In the genomic region with DNA sequence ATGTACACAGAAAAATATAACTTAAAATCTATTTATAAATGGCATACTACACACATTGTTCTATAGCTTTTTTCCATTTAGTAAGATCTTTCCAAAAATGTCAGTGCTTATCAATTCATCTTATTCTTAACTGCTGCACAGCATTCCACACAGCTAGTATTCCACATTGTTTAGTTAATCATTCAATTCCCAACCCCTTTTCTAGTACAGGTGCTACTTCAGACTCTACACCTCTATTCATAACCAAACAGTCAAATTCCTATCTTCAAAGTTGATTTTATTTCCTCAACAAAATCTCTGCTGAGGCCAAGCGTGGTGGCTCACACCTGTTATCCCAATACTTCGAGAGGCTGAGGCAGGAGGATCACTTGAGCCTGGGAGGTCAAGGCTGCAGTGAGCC, we compare ENCODE assay signal across 16 cellular contexts. TPM values are rescaled to one million over a fixed set of nuclear protein-coding genes. Genes with fewer than 3 reads are reported as not detected.
DNase-seq lines count a peak whose midpoint lies in the region; ATAC-seq, FAIRE-seq and TF ChIP-seq lines count a peak whose summit lies in the region.
"Had no signal": no experiment of that assay in that cellular context is flagged by ENCODE, and none has a peak within 500 bp of the region (broad histone marks: within the 10 kb centered on the region; RNA-seq: fewer than 3 reads in every experiment).

No MANE protein-coding gene starts in this region.

- no peaks in the 10 kb centered on the region for H3K27me3 Mint-ChIP-seq in Caco-2 (ENCODE audit: insufficient read depth, unreplicated experiment)
- no peaks in the 10 kb centered on the region for H3K27me3 Mint-ChIP-seq in activated T-helper 2 cell treated with anti-CD3 and anti-CD28 coated beads, Interferon-gamma antibody, Interleukin-2, Interleukin-4, amounts not matched to agents 10 μg/mL and 5 μg/mL and 100 μg/mL, durations not matched to agents 14 hours and 24 hours and 36 hours (ENCODE audit: low read depth)
- H3K27me3 Mint-ChIP-seq in natural killer cell treated with Interleukin-12 subunit alpha and Interleukin-12 subunit beta and Interleukin-15 and Interleukin-18, amount 100 ng/mL, for 72 hours: no peaks in the 10 kb centered on the region

- no peak for FAIRE-seq in GM12891 (lab: Jason Lieb, UNC)

- no peak for DNase-seq in Caco-2
- DNase-seq in activated T-helper 2 cell treated with anti-CD3 and anti-CD28 coated beads, Interferon-gamma antibody, Interleukin-2, Interleukin-4, amounts not matched to agents 10 μg/mL and 5 μg/mL and 100 μg/mL, durations not matched to agents 14 hours and 24 hours and 36 hours (ENCODE audit: low spot score): no peak
- no peak for DNase-seq in natural killer cell treated with Interleukin-12 subunit alpha and Interleukin-12 subunit beta and Interleukin-15 and Interleukin-18, amount 100 ng/mL, for 72 hours (ENCODE audit: low spot score)
- no peak for DNase-seq in activated CD4-positive, CD25-positive, alpha-beta regulatory T cell (lab: John Stamatoyannopoulos, UW)
- DNase-seq in GM12891 (ENCODE audit: insufficient read length, low spot score): no peak
- DNase-seq in KG1 (lab: John Stamatoyannopoulos, UW): no peak
- DNase-seq: activated CD8-positive, alpha-beta memory T cell treated with anti-CD3 and anti-CD28 coated beads, Interleukin-2, amount 50 U/mL, for 4 hours; DND-41; IMR-90; NCI-H1092 treated with DMSO at 0.1 percent for 48 hours; sigmoid colon; stimulated activated CD4-positive, alpha-beta T cell treated with anti-CD3 and anti-CD28 coated beads, Interleukin-2, amount 100 ng/mL, for 48 hours; stimulated activated CD8-positive, alpha-beta memory T cell treated with anti-CD3 and anti-CD28 coated beads, Interleukin-4, amount 100 ng/mL, for 48 hours; upper lobe of right lung had no signal

- CTCF ChIA-PET in Caco-2 (lab: Charles Lee): interaction anchor here (0.9 kb wide), 1 partner anchor 421 kb away, joined by 4 read pairs; no protein-coding TSS in a partner anchor

- peaks cover 24% of the 10 kb centered on the region for H3K36me3 Mint-ChIP-seq in Caco-2 (ENCODE audit: insufficient read depth, unreplicated experiment)
- H3K36me3 Mint-ChIP-seq in activated T-helper 2 cell treated with anti-CD3 and anti-CD28 coated beads, Interferon-gamma antibody, Interleukin-2, Interleukin-4, amounts not matched to agents 10 μg/mL and 5 μg/mL and 100 μg/mL, durations not matched to agents 14 hours and 24 hours and 36 hours (ENCODE audit: low read depth): peaks cover 44% of the 10 kb centered on the region
- H3K36me3 Mint-ChIP-seq in natural killer cell treated with Interleukin-12 subunit alpha and Interleukin-12 subunit beta and Interleukin-15 and Interleukin-18, amount 100 ng/mL, for 72 hours: peaks cover 9% of the 10 kb centered on the region

- H3K9ac ChIP-seq in BLaER1: no peak overlapping the region

- no TSS peak for BruUV-seq in Caco-2 (replicated peaks; lab: Mats Ljungman, UMichigan)

- H4K20me1 ChIP-seq in BLaER1: peaks cover 44% of the 10 kb centered on the region

- peaks cover 36% of the 10 kb centered on the region for H3K4me1 ChIP-seq in BLaER1
- no peaks in the 10 kb centered on the region for H3K4me1 ChIP-seq in Caco-2

- POLR2A ChIA-PET in Caco-2 (lab: Charles Lee): interaction anchor here (1.0 kb wide), 1 partner anchor 646 kb away, joined by 3 read pairs; a partner anchor contains a TSS

- H3K36me3 ChIP-seq in BLaER1 (peaks cover 33% of the 10 kb centered on the region), Caco-2 (ENCODE audit: control insufficient read depth, insufficient read depth, low read length) (peaks cover 4% of the 10 kb centered on the region)

- no peaks in the 10 kb centered on the region for H3K9me3 Mint-ChIP-seq in Caco-2 (ENCODE audit: unreplicated experiment)
- no peaks in the 10 kb centered on the region for H3K9me3 Mint-ChIP-seq in activated T-helper 2 cell treated with anti-CD3 and anti-CD28 coated beads, Interferon-gamma antibody, Interleukin-2, Interleukin-4, amounts not matched to agents 10 μg/mL and 5 μg/mL and 100 μg/mL, durations not matched to agents 14 hours and 24 hours and 36 hours
- no peaks in the 10 kb centered on the region for H3K9me3 Mint-ChIP-seq in natural killer cell treated with Interleukin-12 subunit alpha and Interleukin-12 subunit beta and Interleukin-15 and Interleukin-18, amount 100 ng/mL, for 72 hours

- H3K4me3 Mint-ChIP-seq in Caco-2 (ENCODE audit: unreplicated experiment): no peak overlapping the region
- H3K4me3 Mint-ChIP-seq in activated T-helper 2 cell treated with anti-CD3 and anti-CD28 coated beads, Interferon-gamma antibody, Interleukin-2, Interleukin-4, amounts not matched to agents 10 μg/mL and 5 μg/mL and 100 μg/mL, durations not matched to agents 14 hours and 24 hours and 36 hours (ENCODE audit: low read depth): peak overlapping the region; percentile 1
- H3K4me3 Mint-ChIP-seq in natural killer cell treated with Interleukin-12 subunit alpha and Interleukin-12 subunit beta and Interleukin-15 and Interleukin-18, amount 100 ng/mL, for 72 hours: peak overlapping the region; percentile 40

- H3K27ac Mint-ChIP-seq in Caco-2 (ENCODE audit: unreplicated experiment): peak overlapping the region; percentile 67
- H3K27ac Mint-ChIP-seq in activated T-helper 2 cell treated with anti-CD3 and anti-CD28 coated beads, Interferon-gamma antibody, Interleukin-2, Interleukin-4, amounts not matched to agents 10 μg/mL and 5 μg/mL and 100 μg/mL, durations not matched to agents 14 hours and 24 hours and 36 hours: no peak overlapping the region
- peak overlapping the region; percentile 47 to 73 for H3K27ac Mint-ChIP-seq in natural killer cell treated with Interleukin-12 subunit alpha and Interleukin-12 subunit beta and Interleukin-15 and Interleukin-18, amount 100 ng/mL, for 72 hours

- H3K4me3 ChIP-seq in BLaER1: no peak overlapping the region
- no peak overlapping the region for H3K4me3 ChIP-seq in Caco-2 (ENCODE audit: low read depth, low read length)
- H3K4me3 ChIP-seq: cardiac muscle cell, sigmoid colon, upper lobe of right lung had no signal

- intact Hi-C loops in Caco-2 (cut with micrococcal nuclease; ENCODE audit: unreplicated experiment): no loop called here
- intact Hi-C loops in activated T-helper 2 cell treated with anti-CD3 and anti-CD28 coated beads, Interferon-gamma antibody, Interleukin-2, Interleukin-4, amounts not matched to agents 10 μg/mL and 5 μg/mL and 100 μg/mL, durations not matched to agents 14 hours and 24 hours and 36 hours (cut with micrococcal nuclease): loop anchor here (10.0 kb wide), 1 partner anchor 426 kb away; no protein-coding TSS in a partner anchor

- no peak overlapping the region for H3K27ac ChIP-seq in BLaER1
- H3K27ac ChIP-seq: cardiac muscle cell had no signal

- no peaks in the 10 kb centered on the region for H3K27me3 ChIP-seq in BLaER1
- no peaks in the 10 kb centered on the region for H3K27me3 ChIP-seq in Caco-2 (replicated peaks; ENCODE audit: control insufficient read depth, insufficient read depth, low read length)
- H3K27me3 ChIP-seq: cardiac muscle cell, sigmoid colon, upper lobe of right lung had no signal

- H3K9me3 ChIP-seq in BLaER1 (no peaks in the 10 kb centered on the region), Caco-2 (no peaks in the 10 kb centered on the region)
- H3K9me3 ChIP-seq: sigmoid colon, upper lobe of right lung had no signal

- peaks cover 7% of the 10 kb centered on the region for H3K4me1 Mint-ChIP-seq in Caco-2 (ENCODE audit: low read depth, unreplicated experiment)
- peaks cover 35% of the 10 kb centered on the region for H3K4me1 Mint-ChIP-seq in activated T-helper 2 cell treated with anti-CD3 and anti-CD28 coated beads, Interferon-gamma antibody, Interleukin-2, Interleukin-4, amounts not matched to agents 10 μg/mL and 5 μg/mL and 100 μg/mL, durations not matched to agents 14 hours and 24 hours and 36 hours (ENCODE audit: low read depth)
- peaks cover 42 to 51% of the 10 kb centered on the region in 2 donors for H3K4me1 Mint-ChIP-seq in natural killer cell treated with Interleukin-12 subunit alpha and Interleukin-12 subunit beta and Interleukin-15 and Interleukin-18, amount 100 ng/mL, for 72 hours (ENCODE audit: low read depth in 2 of 2)

- TF ChIP-seq CTCF in Caco-2 (IDR thresholded peaks at IDR 0.05; ENCODE audit: insufficient read depth in 1 of 2, low read depth in 1 of 2, low read length in 1 of 2, severe bottlenecking in 1 of 2, unreplicated experiment in 1 of 2): no peak

- peak overlapping the region; percentile 65 for H3K4me2 ChIP-seq in BLaER1

- no peak for TF ChIP-seq POLR2A in GM12891 (IDR thresholded peaks at IDR 0.05; ENCODE audit: low read depth, low read length)

- ATAC-seq in natural killer cell treated with Interleukin-12 subunit alpha and Interleukin-12 subunit beta and Interleukin-15 and Interleukin-18, amount 100 ng/mL, for 72 hours: no peak

TF ChIP-seq in GM12891, 5 proteins besides CTCF, POLR2A, EP300 and RAD21:
- no peak for TF ChIP-seq PAX5 (IDR thresholded peaks at IDR 0.05; ENCODE audit: insufficient read depth, low read length, severe bottlenecking)
- TF ChIP-seq SPI1 (IDR thresholded peaks at IDR 0.05; ENCODE audit: low read depth, low read length): no peak
- TF ChIP-seq POLR2AphosphoS5 (IDR thresholded peaks at IDR 0.05; ENCODE audit: low read depth, low read length): no peak
- TF ChIP-seq TAF1 (IDR thresholded peaks at IDR 0.05; ENCODE audit: low read depth, low read length): no peak
- no peak for TF ChIP-seq POU2F2 (IDR thresholded peaks at IDR 0.05; ENCODE audit: low read depth, low read length)

RNA-seq across cellular contexts. Expression of a gene that starts 12.3 kb away (rescaled TPM):
- total RNA-seq in Caco-2 (2022): 64.0 and 69.2 TPM in 2 replicates
- 58.1 and 69.8 TPM in 2 replicates for total RNA-seq in activated T-helper 2 cell treated with anti-CD3 and anti-CD28 coated beads, Interferon-gamma antibody, Interleukin-2, Interleukin-4, amounts not matched to agents 10 μg/mL and 5 μg/mL and 100 μg/mL, durations not matched to agents 14 hours and 24 hours and 36 hours
- 10 to 100 TPM; 66.6 to 80.0 TPM for total RNA-seq in natural killer cell treated with Interleukin-12 subunit alpha and Interleukin-12 subunit beta and Interleukin-15 and Interleukin-18, amount 100 ng/mL, for 72 hours
- 39.9 TPM for polyA plus RNA-seq in GM12891 (2012; ENCODE audit: low read depth, missing spikeins)

RNA-seq across cellular contexts. Expression of a gene that starts 37.2 kb away (rescaled TPM):
- total RNA-seq in Caco-2 (2022): 236 and 255 TPM in 2 replicates
- 231 and 248 TPM in 2 replicates for total RNA-seq in activated T-helper 2 cell treated with anti-CD3 and anti-CD28 coated beads, Interferon-gamma antibody, Interleukin-2, Interleukin-4, amounts not matched to agents 10 μg/mL and 5 μg/mL and 100 μg/mL, durations not matched to agents 14 hours and 24 hours and 36 hours
- 100 to 1,000 TPM; 200 to 265 TPM for total RNA-seq in natural killer cell treated with Interleukin-12 subunit alpha and Interleukin-12 subunit beta and Interleukin-15 and Interleukin-18, amount 100 ng/mL, for 72 hours
- polyA plus RNA-seq in GM12891 (2012; ENCODE audit: low read depth, missing spikeins): 90.2 TPM
